ENCODE assay signal across 14 cellular contexts in the genomic region with DNA sequence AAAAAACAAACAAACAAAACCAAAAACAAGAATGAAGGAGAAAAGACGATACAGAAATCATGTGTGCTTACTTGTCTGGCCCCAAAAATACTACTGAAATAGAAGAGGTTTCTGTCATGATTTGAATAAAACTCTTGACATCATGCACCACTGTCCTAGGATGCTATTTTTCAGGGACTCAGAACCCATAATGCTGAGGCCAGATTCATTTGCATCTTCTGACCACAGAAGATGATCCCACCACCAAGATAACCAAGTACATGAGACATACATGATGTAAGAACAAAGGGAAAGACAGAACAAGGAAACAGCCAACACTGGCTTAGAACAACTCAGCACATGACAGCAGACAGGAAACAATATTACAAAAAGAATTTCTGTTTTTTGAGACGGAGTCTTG. TPM values are rescaled to one million over a fixed set of nuclear protein-coding genes. Genes with fewer than 3 reads are reported as not detected.
DNase-seq lines count a peak whose midpoint lies in the region; ATAC-seq and TF ChIP-seq lines count a peak whose summit lies in the region.
"Had no signal": no experiment of that assay in that cellular context is flagged by ENCODE, and none has a peak within 500 bp of the region (broad histone marks: within the 10 kb centered on the region; RNA-seq: fewer than 3 reads in every experiment).

No MANE protein-coding gene starts in this region.

- DNase-seq in activated naive CD4-positive, alpha-beta T cell treated with anti-CD3 and anti-CD28 coated beads, Interleukin-2, amount 10 ng/mL, durations not matched to agents 7 days and 5 days: no peak
- no peak for DNase-seq in activated naive CD4-positive, alpha-beta T cell treated with anti-CD3 and anti-CD28 coated beads, Interleukin-2, amount 50 U/mL, for 16 hours
- DNase-seq in NAMALWA (ENCODE audit: low spot score) (peak; percentile 48), endothelial cell (ENCODE audit: low spot score) (no peak), upper lobe of right lung (no peak), erythroblast (lab: John Stamatoyannopoulos, UW) (no peak), NCI-H345 (lab: John Stamatoyannopoulos, UW) (no peak), GM20000 (ENCODE audit: low spot score) (no peak)
- DNase-seq: foreskin melanocyte, left ventricle myocardium superior, NCI-H524 treated with DMSO at 0.1 percent for 48 hours, SK-N-SH had no signal

- no peak overlapping the region for H3K4me3 ChIP-seq in upper lobe of right lung

- H3K9me3 Mint-ChIP-seq in activated naive CD4-positive, alpha-beta T cell treated with anti-CD3 and anti-CD28 coated beads, Interleukin-2, amount 10 ng/mL, durations not matched to agents 7 days and 5 days: no peaks in the 10 kb centered on the region
- no peaks in the 10 kb centered on the region for H3K9me3 Mint-ChIP-seq in endothelial cell (ENCODE audit: unreplicated experiment)

- H3K4me1 ChIP-seq in upper lobe of right lung: peaks cover 16% of the 10 kb centered on the region

- intact Hi-C loops in upper lobe of right lung (cut with DNase I): no loop called here

- no peaks in the 10 kb centered on the region for H3K27me3 Mint-ChIP-seq in activated naive CD4-positive, alpha-beta T cell treated with anti-CD3 and anti-CD28 coated beads, Interleukin-2, amount 10 ng/mL, durations not matched to agents 7 days and 5 days
- peaks cover 9% of the 10 kb centered on the region for H3K27me3 Mint-ChIP-seq in endothelial cell (ENCODE audit: unreplicated experiment)

- no peak overlapping the region for H3K4me3 Mint-ChIP-seq in activated naive CD4-positive, alpha-beta T cell treated with anti-CD3 and anti-CD28 coated beads, Interleukin-2, amount 10 ng/mL, durations not matched to agents 7 days and 5 days
- H3K4me3 Mint-ChIP-seq in endothelial cell (ENCODE audit: unreplicated experiment): peak overlapping the region; percentile 65

- no peak overlapping the region for H3K27ac ChIP-seq in upper lobe of right lung
- H3K27ac ChIP-seq: KMS-11 had no signal

- peaks cover 26% of the 10 kb centered on the region for H3K36me3 ChIP-seq in upper lobe of right lung

- H3K9me3 ChIP-seq in upper lobe of right lung: no peaks in the 10 kb centered on the region
- H3K9me3 ChIP-seq: SK-N-SH had no signal

- CTCF ChIA-PET in activated naive CD4-positive, alpha-beta T cell treated with anti-CD3 and anti-CD28 coated beads, Interleukin-2, amount 10 ng/mL, durations not matched to agents 7 days and 5 days (lab: Charles Lee): no interaction called here

- peaks cover 40% of the 10 kb centered on the region for H3K4me1 Mint-ChIP-seq in activated naive CD4-positive, alpha-beta T cell treated with anti-CD3 and anti-CD28 coated beads, Interleukin-2, amount 10 ng/mL, durations not matched to agents 7 days and 5 days
- H3K4me1 Mint-ChIP-seq in endothelial cell (ENCODE audit: unreplicated experiment): peaks cover 29% of the 10 kb centered on the region

- peak; percentile 5 for ATAC-seq in upper lobe of right lung
- ATAC-seq: left ventricle myocardium superior, sciatic nerve had no signal

- H3K36me3 Mint-ChIP-seq in activated naive CD4-positive, alpha-beta T cell treated with anti-CD3 and anti-CD28 coated beads, Interleukin-2, amount 10 ng/mL, durations not matched to agents 7 days and 5 days: peaks cover 46% of the 10 kb centered on the region
- H3K36me3 Mint-ChIP-seq in endothelial cell (ENCODE audit: low read depth, unreplicated experiment): peaks cover 25% of the 10 kb centered on the region

- H3K27ac Mint-ChIP-seq in activated naive CD4-positive, alpha-beta T cell treated with anti-CD3 and anti-CD28 coated beads, Interleukin-2, amount 10 ng/mL, durations not matched to agents 7 days and 5 days: peak overlapping the region; percentile 43
- peak overlapping the region; percentile 3 for H3K27ac Mint-ChIP-seq in endothelial cell (ENCODE audit: unreplicated experiment)

- no peak for TF ChIP-seq POLR2A in erythroblast (IDR thresholded peaks at IDR 0.05; ENCODE audit: low read length)

- H3K27me3 ChIP-seq in upper lobe of right lung: no peaks in the 10 kb centered on the region

- TF ChIP-seq CTCF in endothelial cell (IDR thresholded peaks at IDR 0.05; ENCODE audit: unreplicated experiment) (no peak), upper lobe of right lung (IDR thresholded peaks at IDR 0.05) (no peak), GM20000 (IDR thresholded peaks at IDR 0.05; ENCODE audit: extremely low read depth, missing control alignments) (no peak)

RNA-seq across cellular contexts. Expression of gene ZNF552, which starts 2.5 kb away (rescaled TPM):
- 7.0 TPM for total RNA-seq in endothelial cell (ENCODE audit: unreplicated experiment)
- 10.9 TPM for total RNA-seq in upper lobe of right lung

RNA-seq across cellular contexts. Expression of gene ZNF587B, which starts 17.9 kb away (rescaled TPM):
- total RNA-seq in endothelial cell (ENCODE audit: unreplicated experiment) (24.5 TPM), upper lobe of right lung (12.2 TPM)

RNA-seq across cellular contexts. Expression of gene ZNF587, which starts 37.5 kb away (rescaled TPM):
- total RNA-seq in endothelial cell (ENCODE audit: unreplicated experiment) (36.8 TPM), upper lobe of right lung (27.3 TPM)

RNA-seq across cellular contexts. Expression of gene ZNF586, which starts 42.7 kb away (rescaled TPM):
- 19.6 TPM for total RNA-seq in endothelial cell (ENCODE audit: unreplicated experiment)
- total RNA-seq in upper lobe of right lung: 18.5 TPM
